25 cellular contexts compared by ENCODE assay signal in genomic region chr18:45724591-45724990, GRCh38. TPM values are rescaled to one million over a fixed set of nuclear protein-coding genes. Genes with fewer than 3 reads are reported as not detected.
DNase-seq lines count a peak whose midpoint lies in the region; ATAC-seq and FAIRE-seq lines count a peak whose summit lies in the region.
"Had no signal": no experiment of that assay in that cellular context is flagged by ENCODE, and none has a peak within 500 bp of the region (broad histone marks: within the 10 kb centered on the region; RNA-seq: fewer than 3 reads in every experiment).

No MANE protein-coding gene starts in this region.

- peak overlapping the region; percentile 45 for H3K4me2 ChIP-seq in skeletal muscle satellite cell (ENCODE audit: low read length)

- FAIRE-seq in GM19239 (lab: Jason Lieb, UNC): no peak
- FAIRE-seq: GM18507 had no signal

- peak overlapping the region; percentile 25 for H3K27ac ChIP-seq in cingulate gyrus (ENCODE audit: low read depth, low read length)
- H3K27ac ChIP-seq: cardiac muscle cell, esophagus squamous epithelium, right lobe of liver, uterus, VCaP had no signal

- H3K9ac ChIP-seq in skeletal muscle satellite cell (ENCODE audit: low read depth, low read length): no peak overlapping the region

- H3K9me3 ChIP-seq in skeletal muscle satellite cell (replicated peaks; ENCODE audit: low read length): no peaks in the 10 kb centered on the region
- H3K9me3 ChIP-seq: esophagus squamous epithelium, right lobe of liver, uterus had no signal

- H3K27me3 ChIP-seq in skeletal muscle satellite cell (ENCODE audit: control insufficient read depth, insufficient read depth, low read length): no peaks in the 10 kb centered on the region
- H3K27me3 ChIP-seq: right lobe of liver, uterus had no signal

- H3K4me3 ChIP-seq in skeletal muscle satellite cell (ENCODE audit: low read length): peak overlapping the region; percentile 43
- H3K4me3 ChIP-seq: cardiac muscle cell, esophagus squamous epithelium, right lobe of liver, uterus had no signal

- DNase-seq in M059J (ENCODE audit: low read depth) (peak; percentile 22), islet precursor cell (peak; percentile 30), GM19239 (ENCODE audit: insufficient read length, low spot score) (no peak)
- DNase-seq: activated CD4-positive, alpha-beta T cell treated with anti-CD3 and anti-CD28 coated beads, Interleukin-2, amount 10 ng/mL, durations not matched to agents 24 days and 14 days; activated naive CD4-positive, alpha-beta T cell treated with anti-CD3 and anti-CD28 coated beads, Interleukin-2, amount 10 ng/mL, durations not matched to agents 7 days and 5 days; activated T-cell treated with anti-CD3 and anti-CD28 coated beads, Interleukin-2, amount 50 U/mL, for 4 hours; DMS79 treated with DMSO at 0.1 percent for 48 hours; esophagus squamous epithelium; HFFc6; Karpas-422; NCI-H1694 treated with DMSO at 0.1 percent for 48 hours; NCI-H524 treated with DMSO at 0.1 percent for 48 hours; right lobe of liver; stimulated activated naive B cell treated with anti-CD40 and anti-IgM and Interleukin-4, amounts not matched to agents 10 μg/mL and 1 μg/mL and 100 μg/mL, for 72 hours; uterus had no signal

- ATAC-seq in HG03159 (IDR thresholded peaks at IDR 0.05; ENCODE audit: unreplicated experiment): no peak
- no peak for ATAC-seq in HG02642 (IDR thresholded peaks at IDR 0.05; ENCODE audit: poor library complexity, unreplicated experiment)
- ATAC-seq in GM19463 (IDR thresholded peaks at IDR 0.05; ENCODE audit: unreplicated experiment): no peak
- ATAC-seq: activated T-cell treated with anti-CD3 and anti-CD28 coated beads, Interleukin-2, amount 50 U/mL, for 4 hours; right lobe of liver; stimulated activated naive B cell treated with anti-CD40 and anti-IgM and Interleukin-4, amounts not matched to agents 10 μg/mL and 1 μg/mL and 100 μg/mL, for 72 hours had no signal

- H3K4me1 ChIP-seq in skeletal muscle satellite cell (ENCODE audit: control insufficient read depth, insufficient read depth, low read length): peaks cover 49% of the 10 kb centered on the region
- H3K4me1 ChIP-seq: esophagus squamous epithelium, right lobe of liver, uterus had no signal

- H3K36me3 ChIP-seq in skeletal muscle satellite cell (ENCODE audit: insufficient read depth, low read length): no peaks in the 10 kb centered on the region
- H3K36me3 ChIP-seq: cardiac muscle cell, esophagus squamous epithelium, right lobe of liver, uterus had no signal

RNA-seq across cellular contexts. Expression of gene SLC14A1, which starts 0.6 kb away (rescaled TPM):
- 4.6 and 4.8 TPM in 2 replicates for total RNA-seq in M059J (2014; rRNA removed; shearing (Covaris generic))
- total RNA-seq in skeletal muscle satellite cell (2012; rRNA removed): 0.22 and 2.5 TPM in 2 replicates
- total RNA-seq: cardiac muscle cell, endodermal cell, neural crest cell had no signal
